ENCODE assay signal across 8 cellular contexts in the genomic region with DNA sequence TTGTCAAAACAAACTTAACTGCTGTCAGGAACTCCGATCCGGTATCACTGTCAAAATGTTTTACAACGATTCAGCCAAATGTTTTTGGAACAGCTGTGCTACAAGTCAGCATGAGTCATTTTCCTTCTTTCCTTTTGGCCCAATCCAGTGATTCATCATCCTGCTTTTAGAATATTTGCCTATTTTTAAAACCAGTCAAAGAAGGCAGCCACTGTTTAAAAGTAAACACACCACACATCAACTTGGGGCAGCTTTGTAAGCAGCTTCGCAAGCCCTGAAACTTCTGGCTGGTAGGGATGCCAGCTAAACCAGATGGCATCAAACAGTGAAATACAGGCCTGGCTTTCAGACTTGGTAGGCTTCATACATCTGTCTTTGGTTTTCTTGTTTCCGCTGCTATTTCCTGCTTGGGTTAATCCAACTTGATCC. TPM values are rescaled to one million over a fixed set of nuclear protein-coding genes. Genes with fewer than 3 reads are reported as not detected.
DNase-seq lines count a peak whose midpoint lies in the region; ATAC-seq and TF ChIP-seq lines count a peak whose summit lies in the region.

No MANE protein-coding gene starts in this region.

- H3F3A ChIP-seq in GM23248 (ENCODE audit: insufficient read depth), result peaks cover 60% of the 10 kb centered on the region
- H3F3A ChIP-seq in smooth muscle cell (ENCODE audit: low read depth), result peaks cover 31% of the 10 kb centered on the region

- no peaks in the 10 kb centered on the region for H3K9me3 ChIP-seq in GM23248 (ENCODE audit: low read depth)
- no peaks in the 10 kb centered on the region for H3K9me3 ChIP-seq in SK-N-MC (ENCODE audit: low read depth, low read length)
- no peaks in the 10 kb centered on the region for H3K9me3 ChIP-seq in smooth muscle cell (replicated peaks; ENCODE audit: low read depth)

- H3K27me3 ChIP-seq in GM23248 (replicated peaks; ENCODE audit: insufficient read depth) (no peaks in the 10 kb centered on the region), smooth muscle cell (ENCODE audit: low read depth) (no peaks in the 10 kb centered on the region)

- TF ChIP-seq CTCF in smooth muscle cell (IDR thresholded peaks at IDR 0.05; ENCODE audit: borderline replicate concordance, insufficient read depth, poor library complexity, severe bottlenecking), result no peak

- peak overlapping the region; percentile 62 for H2AFZ ChIP-seq in GM23248
- H2AFZ ChIP-seq in smooth muscle cell (ENCODE audit: low read depth), result peak overlapping the region; percentile 80

- in situ Hi-C loops in GM23248 (cut with MboI), result no loop called here

- peak; percentile 96 for DNase-seq in GM23248
- peak; percentile 35 for DNase-seq in SK-N-MC (ENCODE audit: low read depth, low spot score)
- DNase-seq in glomerular endothelial cell (ENCODE audit: extremely low read depth, low read depth, low spot score), result peak; percentile 79
- no peak for DNase-seq in smooth muscle cell (lab: John Stamatoyannopoulos, UW; ENCODE audit: unreplicated experiment)
- no peak for DNase-seq in mesenteric fat pad (ENCODE audit: low spot score)

- peaks cover 60% of the 10 kb centered on the region for H3K4me1 ChIP-seq in GM23248 (ENCODE audit: insufficient read depth)
- H3K4me1 ChIP-seq in smooth muscle cell (ENCODE audit: low read depth), result peaks cover 10% of the 10 kb centered on the region

- ATAC-seq in GM21576 (IDR thresholded peaks at IDR 0.05; ENCODE audit: unreplicated experiment) (no peak), GM19467 (IDR thresholded peaks at IDR 0.05; ENCODE audit: unreplicated experiment) (no peak), HG03432 (IDR thresholded peaks at IDR 0.05; ENCODE audit: unreplicated experiment) (no peak)

- H3K36me3 ChIP-seq in GM23248 (ENCODE audit: low read depth), result no peaks in the 10 kb centered on the region
- H3K36me3 ChIP-seq in SK-N-MC (ENCODE audit: insufficient read depth, low read length), result no peaks in the 10 kb centered on the region
- H3K36me3 ChIP-seq in smooth muscle cell (ENCODE audit: low read depth), result no peaks in the 10 kb centered on the region

- H3K27ac ChIP-seq in GM23248 (peak overlapping the region; percentile 83), SK-N-MC (peak overlapping the region; percentile 93), smooth muscle cell (ENCODE audit: low read depth) (peak overlapping the region; percentile 91)

- H3K9me2 ChIP-seq in GM23248 (ENCODE audit: insufficient read depth), result no peaks in the 10 kb centered on the region

- H4K20me1 ChIP-seq in GM23248 (ENCODE audit: insufficient read depth) (no peaks in the 10 kb centered on the region), smooth muscle cell (ENCODE audit: low read depth) (no peaks in the 10 kb centered on the region)

- H3K4me3 ChIP-seq in GM23248, result peak overlapping the region; percentile 60
- H3K4me3 ChIP-seq in SK-N-MC, result peak overlapping the region; percentile 64
- peak overlapping the region; percentile 2 for H3K4me3 ChIP-seq in smooth muscle cell

- H3K79me2 ChIP-seq in GM23248 (ENCODE audit: insufficient read depth) (no peaks in the 10 kb centered on the region), smooth muscle cell (ENCODE audit: low read depth) (no peaks in the 10 kb centered on the region)

- H3K4me2 ChIP-seq in GM23248 (ENCODE audit: unreplicated experiment) (peak overlapping the region; percentile 76), smooth muscle cell (peak overlapping the region; percentile 72)

- 0 to 1% methylated on average over 5 of the region's 5 CpGs for WGBS in GM23248 (ENCODE audit: low coverage in 1 of 2, low lambda C conversion rate in 2 of 2, missing lambda C conversion rate in 2 of 2), 2 experiments
- 6% methylated on average over 5 of the region's 5 CpGs for WGBS in smooth muscle cell (ENCODE audit: low lambda C conversion rate)

- H3K9ac ChIP-seq in GM23248, result peak overlapping the region; percentile 55
- peak overlapping the region; percentile 32 for H3K9ac ChIP-seq in SK-N-MC (ENCODE audit: insufficient read length)
- peak overlapping the region; percentile 64 for H3K9ac ChIP-seq in smooth muscle cell (ENCODE audit: low read depth)

RNA-seq across cellular contexts. Expression of a gene that starts 14.9 kb away (rescaled TPM):
- total RNA-seq in GM23248 (2014; rRNA removed; shearing (Covaris generic)), result 14.8 and 18.5 TPM in 2 replicates
- polyA plus RNA-seq in GM23248 (2016; fragmentation: Nextera tagmentation; extraction: Ambion mirVana) (30.0 and 34.3 TPM in 2 replicates), smooth muscle cell (3.0 and 3.7 TPM in 2 replicates)
- total RNA-seq in glomerular endothelial cell (7.9 and 9.9 TPM in 2 replicates), smooth muscle cell (1.3 and 2.5 TPM in 2 replicates), mesenteric fat pad (3.9 TPM)

Comparison
In these comparisons a context has a peak if more than half of its experiments do, and no peak if none do; other contexts are left out.
1. DNase-seq: peak in GM23248 (single experiment), SK-N-MC (single experiment) and glomerular endothelial cell (single experiment); none in smooth muscle cell (single experiment) and mesenteric fat pad (single experiment).
2. H3K4me3 ChIP-seq: peak in every context shown above with its lines; median percentile 64 in SK-N-MC; 60 in GM23248; 2 in smooth muscle cell.
3. Peak in every context shown above with its lines, with median percentiles within 50 percentile points of each other: H3K27ac ChIP-seq and H3K9ac ChIP-seq.